2 cellular contexts compared by ENCODE assay signal in genomic region chrX:123475068-123475724, GRCh38.
TF ChIP-seq lines count a peak whose summit lies in the region.

No MANE protein-coding gene starts in this region.

TF ChIP-seq in K562, 482 proteins besides CTCF, POLR2A, EP300 and RAD21 (continues in another document):
- TF ChIP-seq E2F8 (IDR thresholded peaks at IDR 0.05; ENCODE audit: low read depth, partially characterized antibody) (no peak), ZNF316 (IDR thresholded peaks at IDR 0.05) (peak; percentile 89), PPARD (CRISPR knock-in tag; IDR thresholded peaks at IDR 0.05) (no peak), JUND (IDR thresholded peaks at IDR 0.05; ENCODE audit: borderline replicate concordance, low read depth, low read length) (0 out of 2 replicates have a peak, but pooled peaks have one; percentile 8), JUND (tag; IDR thresholded peaks at IDR 0.05; ENCODE audit: borderline replicate concordance, low read depth, low read length) (no peak), MAFG (tag; conservative IDR thresholded peaks at IDR 0.05) (peak; percentile 87), C11orf30 (IDR thresholded peaks at IDR 0.05; ENCODE audit: low read depth) (peak; percentile 87), BCL6 (CRISPR knock-in tag; IDR thresholded peaks at IDR 0.05) (no peak), XRCC5 (IDR thresholded peaks at IDR 0.05; ENCODE audit: low read depth, low read length) (no peak), ZBTB40 (IDR thresholded peaks at IDR 0.05) (no peak), ZBTB40 (CRISPR knock-in tag; IDR thresholded peaks at IDR 0.05) (no peak), BACH1 (tag; IDR thresholded peaks at IDR 0.05) (peak; percentile 88), NFE2 (IDR thresholded peaks at IDR 0.05; ENCODE audit: low read depth) (peak; percentile 57), SIN3B (IDR thresholded peaks at IDR 0.05; ENCODE audit: low read depth) (no peak), IRF2 (CRISPR knock-in tag; IDR thresholded peaks at IDR 0.05) (no peak), MAFK (IDR thresholded peaks at IDR 0.05; ENCODE audit: low read length) (peak; percentile 85), MAFF (IDR thresholded peaks at IDR 0.05; ENCODE audit: low read length) (peak; percentile 78; the same call in 1 of the 2 replicates), PCBP2 (IDR thresholded peaks at IDR 0.05; ENCODE audit: low read depth, low read length, poor library complexity, severe bottlenecking) (no peak)

TF ChIP-seq in SK-N-SH, 30 proteins besides CTCF, POLR2A, EP300 and RAD21 (continued from another document):
- TF ChIP-seq FOXM1 (IDR thresholded peaks at IDR 0.05; ENCODE audit: low read depth): no peak
TF ChIP-seq in SK-N-SH: peak in this region for 0.
